Comparison of ENCODE assay signal across 10 cellular contexts in genomic region chr3:13525827-13526625, GRCh38. TPM values are rescaled to one million over a fixed set of nuclear protein-coding genes. Genes with fewer than 3 reads are reported as not detected.
DNase-seq lines count a peak whose midpoint lies in the region; ATAC-seq, FAIRE-seq and TF ChIP-seq lines count a peak whose summit lies in the region.
"Had no signal": no experiment of that assay in that cellular context is flagged by ENCODE, and none has a peak within 500 bp of the region (broad histone marks: within the 10 kb centered on the region; RNA-seq: fewer than 3 reads in every experiment).

No MANE protein-coding gene starts in this region.

- intact Hi-C loops in kidney (cut with DNase I), result no loop called here

- no peak overlapping the region for H3K4me3 ChIP-seq in HUES6 (ENCODE audit: low read depth, low read length)
- H3K4me3 ChIP-seq in coronary artery, result no peak overlapping the region
- H3K4me3 ChIP-seq in kidney (ENCODE audit: low read length in 2 of 2), result no peak overlapping the region

- ATAC-seq in HG02938 (IDR thresholded peaks at IDR 0.05; ENCODE audit: unreplicated experiment) (no peak), GM21447 (IDR thresholded peaks at IDR 0.05; ENCODE audit: unreplicated experiment) (no peak), omental fat pad (ENCODE audit: low FRiP score) (no peak)
- ATAC-seq: left lobe of liver had no signal

- FAIRE-seq in kidney (lab: Jason Lieb, UNC), result no peak

- H3K9me3 ChIP-seq in HUES6 (ENCODE audit: control insufficient read depth, insufficient read depth, low read depth, low read length) (peaks cover 13% of the 10 kb centered on the region), kidney (ENCODE audit: control insufficient read depth in 1 of 2, low read length in 2 of 2) (no peaks in the 10 kb centered on the region)

- peak overlapping the region; percentile 21 for H3K9ac ChIP-seq in HUES6 (ENCODE audit: low read length)
- no peak overlapping the region for H3K9ac ChIP-seq in kidney (ENCODE audit: low read length in 2 of 2)

- peaks cover 14% of the 10 kb centered on the region for H3K4me1 ChIP-seq in HUES6 (ENCODE audit: control insufficient read depth, insufficient read depth, low read length)
- H3K4me1 ChIP-seq in kidney (ENCODE audit: control insufficient read depth in 1 of 2, insufficient read depth in 1 of 2, low read depth in 1 of 2, low read length in 2 of 2), result no peaks in the 10 kb centered on the region

- H3K27me3 ChIP-seq in HUES6 (ENCODE audit: control insufficient read depth, insufficient read depth, low read length), result no peaks in the 10 kb centered on the region

- TF ChIP-seq CTCF in coronary artery (IDR thresholded peaks at IDR 0.05), result no peak
- TF ChIP-seq CTCF in kidney (IDR thresholded peaks at IDR 0.05; ENCODE audit: borderline replicate concordance, extremely low read depth, insufficient read depth), result no peak
- TF ChIP-seq CTCF in omental fat pad (IDR thresholded peaks at IDR 0.05), result no peak

- no peak overlapping the region for H3K27ac ChIP-seq in HUES6 (ENCODE audit: low read depth, low read length)
- H3K27ac ChIP-seq in coronary artery, result peak overlapping the region; percentile 48 to 86
- no peak overlapping the region for H3K27ac ChIP-seq in kidney (ENCODE audit: low read depth in 2 of 2, low read length in 2 of 2)

- H3K36me3 ChIP-seq in HUES6 (ENCODE audit: control insufficient read depth, insufficient read depth, low read length) (no peaks in the 10 kb centered on the region), kidney (ENCODE audit: control insufficient read depth in 1 of 2, insufficient read depth in 2 of 2, low read length in 2 of 2) (no peaks in the 10 kb centered on the region)

- DNase-seq in coronary artery (ENCODE audit: low spot score) (no peak), kidney (peak; percentile 60), stromal cell of bone marrow (ENCODE audit: low read depth) (peak; percentile 18), omental fat pad (ENCODE audit: low spot score) (no peak)
- no peak for DNase-seq in stimulated activated CD4-positive, alpha-beta T cell treated with anti-CD3 and anti-CD28 coated beads, Interleukin-2, amount 100 ng/mL, for 24 hours
- DNase-seq: NCI-H2227 treated with DMSO at 0.1 percent for 48 hours had no signal

RNA-seq across cellular contexts. Expression of gene FBLN2, which starts 22.9 kb away (rescaled TPM):
- total RNA-seq in kidney, result 43.4 TPM
- polyA plus RNA-seq in kidney (ENCODE audit: insufficient read depth, low read depth, low replicate concordance), result 3.2 TPM
- total RNA-seq in omental fat pad, result 100 to 1,000 TPM; 156 to 568 (median 187) TPM

RNA-seq across cellular contexts. Expression of gene HDAC11, which starts 45.9 kb away (rescaled TPM):
- total RNA-seq in kidney (28.3 TPM), omental fat pad (10 to 100 TPM in 1 of 4 donors, 1 to 10 TPM in 3; 5.9 to 22.2 (median 9.3) TPM)
- polyA plus RNA-seq in kidney (ENCODE audit: insufficient read depth, low read depth, low replicate concordance), result 43.7 TPM

Comparison
In these comparisons a context has a peak if more than half of its experiments do, and no peak if none do; other contexts are left out.
1. H3K27ac ChIP-seq: peak in coronary artery (2 of 2); none in HUES6 (single experiment) and kidney (0 of 2).
2. DNase-seq: peak in kidney (single experiment) and stromal cell of bone marrow (single experiment); none in coronary artery (single experiment), omental fat pad (single experiment) and stimulated activated CD4-positive, alpha-beta T cell treated with anti-CD3 and anti-CD28 coated beads, Interleukin-2, amount 100 ng/mL, for 24 hours (0 of 2).